Comparison of ENCODE assay signal across 1 cellular context in the genomic region with DNA sequence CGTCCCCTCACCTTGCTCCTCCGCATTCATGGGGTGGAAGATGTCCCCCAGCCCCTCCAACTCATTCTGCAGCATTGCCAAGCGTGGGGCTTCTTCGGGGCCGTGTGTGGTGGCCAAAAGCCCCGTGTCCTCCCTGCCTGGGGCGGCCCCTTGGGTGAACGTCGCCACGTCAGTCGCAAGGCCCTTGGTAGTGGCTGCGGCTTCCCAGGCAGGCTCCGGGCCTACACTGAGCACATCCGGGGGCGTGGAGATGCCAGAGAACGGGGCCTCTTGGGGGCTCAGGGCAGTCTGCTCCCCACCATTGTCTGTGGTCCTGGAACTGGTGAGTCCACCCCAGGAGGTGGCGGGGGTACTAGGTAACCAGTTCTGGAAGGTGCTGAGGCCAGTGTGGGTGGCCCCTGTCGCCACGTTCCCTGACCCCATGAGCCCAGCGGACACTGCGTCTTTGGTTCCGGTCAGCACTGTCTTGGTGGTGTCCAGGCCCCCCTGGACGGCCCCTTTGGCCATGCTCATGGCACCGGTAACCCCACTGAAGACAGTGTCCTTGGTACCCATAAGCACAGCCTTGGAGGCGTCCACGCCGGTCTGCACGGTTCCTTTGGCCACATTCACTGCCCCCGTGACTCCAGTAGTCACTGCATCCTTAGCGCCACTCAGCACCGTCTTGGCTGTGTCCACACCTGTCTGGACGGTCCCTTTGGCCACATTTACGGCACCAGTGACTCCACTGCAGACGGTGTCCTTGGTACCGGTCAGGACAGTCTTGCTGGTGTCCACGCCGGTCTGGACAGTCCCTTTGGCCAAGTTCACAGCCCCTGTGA.
A peak's percentile ranks its signal among the peaks of the same experiment; 100 is the strongest.
TF ChIP-seq lines count a peak whose summit lies in the region.

No MANE protein-coding gene starts in this region.

TF ChIP-seq in HepG2, 621 proteins besides CTCF, POLR2A, EP300 and RAD21:
- TF ChIP-seq MYNN (CRISPR knock-in tag; IDR thresholded peaks at IDR 0.05; ENCODE audit: low read depth) (no peak), TOPORS (CRISPR knock-in tag; IDR thresholded peaks at IDR 0.05) (no peak), AGO2 (optimal IDR thresholded peaks at IDR 0.05; ENCODE audit: low read depth, low read length) (peak; percentile 35)
